In genomic region chr4:87005690-87006461, GRCh38 we compare ENCODE assay signal across 8 cellular contexts.
DNase-seq lines count a peak whose midpoint lies in the region; ATAC-seq lines count a peak whose summit lies in the region.

No MANE protein-coding gene starts in this region.

- no peaks in the 10 kb centered on the region for H3K27me3 Mint-ChIP-seq in activated naive CD8-positive, alpha-beta T cell

- no peaks in the 10 kb centered on the region for H3K36me3 Mint-ChIP-seq in activated naive CD8-positive, alpha-beta T cell

- peak overlapping the region; percentile 98 for H3K27ac Mint-ChIP-seq in activated naive CD8-positive, alpha-beta T cell

- H3K9me3 Mint-ChIP-seq in activated naive CD8-positive, alpha-beta T cell (ENCODE audit: low read depth), result no peaks in the 10 kb centered on the region

- peak overlapping the region; percentile 97 for H3K4me3 Mint-ChIP-seq in activated naive CD8-positive, alpha-beta T cell

- peak; percentile 25 for DNase-seq in DMS53 treated with DMSO at 0.1 percent for 48 hours (lab: John Stamatoyannopoulos, UW; ENCODE audit: unreplicated experiment)
- DNase-seq in NCI-H748 (lab: John Stamatoyannopoulos, UW; ENCODE audit: unreplicated experiment), result peak; percentile 57
- DNase-seq in stimulated activated CD4-positive, alpha-beta T cell treated with anti-CD3 and anti-CD28 coated beads, Interleukin-12 subunit alpha, Interleukin-12 subunit beta, amount 100 ng/mL, for 4 hours, result peak; percentile 15
- no peak for DNase-seq in effector CD4-positive, alpha-beta T cell

- peaks cover 47% of the 10 kb centered on the region for H3K4me1 Mint-ChIP-seq in activated naive CD8-positive, alpha-beta T cell (ENCODE audit: low read depth)

- H3K4me3 ChIP-seq in iPS-18c (ENCODE audit: insufficient read depth, low read depth, low read length), result peak overlapping the region; percentile 72; the same call in 1 of the 2 replicates

- ATAC-seq in GM21786 (IDR thresholded peaks at IDR 0.05; ENCODE audit: unreplicated experiment) (peak; percentile 21), HG02623 (IDR thresholded peaks at IDR 0.05; ENCODE audit: unreplicated experiment) (no peak)

- no peaks in the 10 kb centered on the region for H3K9me3 ChIP-seq in iPS-18c (ENCODE audit: control insufficient read depth, insufficient read depth, low read length)
